1 cellular context compared by ENCODE assay signal in the genomic region with DNA sequence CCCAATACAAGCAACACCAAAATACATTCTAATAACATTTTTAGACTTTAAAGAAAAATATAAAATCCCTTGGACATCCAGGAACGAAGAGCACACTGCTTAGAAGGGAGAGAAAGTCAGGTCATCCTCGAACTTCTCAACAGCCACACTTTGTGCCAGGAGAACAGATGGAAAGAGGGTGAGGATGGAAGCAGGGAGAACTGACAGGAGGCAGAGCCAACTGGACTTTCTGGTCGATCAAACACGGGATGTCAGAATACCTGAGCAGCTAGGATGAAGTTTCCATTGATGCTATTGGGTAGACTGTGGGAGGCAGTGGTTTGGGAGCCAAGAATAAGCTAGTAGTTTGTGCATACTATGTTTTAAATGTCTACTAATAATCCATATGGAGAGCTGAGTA.
TF ChIP-seq lines count a peak whose summit lies in the region.

No MANE protein-coding gene starts in this region.

TF ChIP-seq in GM12878, 131 proteins besides CTCF, POLR2A, EP300 and RAD21:
- TF ChIP-seq FOXM1 (IDR thresholded peaks at IDR 0.05; ENCODE audit: low read depth, low read length) (no peak), ZNF217 (IDR thresholded peaks at IDR 0.05) (no peak), ZZZ3 (IDR thresholded peaks at IDR 0.05; ENCODE audit: control insufficient read depth, insufficient read length, low read depth) (no peak), EZH2 (IDR thresholded peaks at IDR 0.05; ENCODE audit: borderline replicate concordance, control insufficient read depth, low read depth, low read length) (no peak), ZBTB33 (IDR thresholded peaks at IDR 0.05) (no peak)
- TF ChIP-seq, protein P1, sequence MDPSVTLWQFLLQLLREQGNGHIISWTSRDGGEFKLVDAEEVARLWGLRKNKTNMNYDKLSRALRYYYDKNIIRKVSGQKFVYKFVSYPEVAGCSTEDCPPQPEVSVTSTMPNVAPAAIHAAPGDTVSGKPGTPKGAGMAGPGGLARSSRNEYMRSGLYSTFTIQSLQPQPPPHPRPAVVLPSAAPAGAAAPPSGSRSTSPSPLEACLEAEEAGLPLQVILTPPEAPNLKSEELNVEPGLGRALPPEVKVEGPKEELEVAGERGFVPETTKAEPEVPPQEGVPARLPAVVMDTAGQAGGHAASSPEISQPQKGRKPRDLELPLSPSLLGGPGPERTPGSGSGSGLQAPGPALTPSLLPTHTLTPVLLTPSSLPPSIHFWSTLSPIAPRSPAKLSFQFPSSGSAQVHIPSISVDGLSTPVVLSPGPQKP (IDR thresholded peaks at IDR 0.05; ENCODE audit: low read depth, low read length): no peak
